5 cellular contexts compared by ENCODE assay signal in the genomic region with DNA sequence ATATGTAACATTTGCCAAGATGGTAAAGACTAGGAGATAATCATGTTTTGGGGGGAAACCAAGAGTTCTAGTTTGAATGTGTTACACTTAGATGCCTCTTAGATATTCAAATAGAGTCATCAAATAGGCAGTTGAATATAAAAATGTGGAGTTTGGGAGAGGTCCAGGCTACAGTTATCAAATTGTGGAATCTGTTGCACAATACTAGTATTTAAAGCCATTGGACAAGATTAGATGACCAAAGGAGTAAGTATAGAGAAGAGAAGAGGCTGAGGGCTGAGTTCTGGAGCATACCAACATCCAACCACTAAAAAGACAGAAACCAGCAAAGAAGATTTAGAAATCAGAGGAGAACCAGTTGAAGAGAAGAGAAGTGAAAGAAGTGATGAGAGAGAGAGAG.
"Had no signal": no experiment of that assay in that cellular context is flagged by ENCODE, and none has a peak within 500 bp of the region (broad histone marks: within the 10 kb centered on the region; RNA-seq: fewer than 3 reads in every experiment).

No MANE protein-coding gene starts in this region.

- H3K27ac Mint-ChIP-seq: GM23338, H9 had no signal

- ATAC-seq: GM23338, HepG2 had no signal

- H3K4me3 Mint-ChIP-seq: GM23338, H9 had no signal

- DNase-seq: H9, HCEC 1CT, KBM-7 had no signal

- H3K4me1 Mint-ChIP-seq: GM23338 had no signal
